Comparison of ENCODE assay signal across 20 cellular contexts in genomic region chr1:218943371-218943770, GRCh38.
DNase-seq lines count a peak whose midpoint lies in the region; TF ChIP-seq lines count a peak whose summit lies in the region.
"Had no signal": no experiment of that assay in that cellular context is flagged by ENCODE, and none has a peak within 500 bp of the region (broad histone marks: within the 10 kb centered on the region; RNA-seq: fewer than 3 reads in every experiment).

No MANE protein-coding gene starts in this region.

- H3K9me3 ChIP-seq in left ventricle myocardium inferior (replicated peaks) (peaks cover 17% of the 10 kb centered on the region), vagina (no peaks in the 10 kb centered on the region)
- H3K9me3 ChIP-seq: BE2C had no signal

- intact Hi-C loops in left ventricle myocardium inferior (cut with micrococcal nuclease) (no loop called here), cardiac septum (cut with DNase I) (no loop called here), vagina (cut with DNase I) (no loop called here)

- no peaks in the 10 kb centered on the region for H3K36me3 ChIP-seq in left ventricle myocardium inferior
- H3K36me3 ChIP-seq in vagina: no peaks in the 10 kb centered on the region
- H3K36me3 ChIP-seq: BE2C; BLaER1 treated with 17β-estradiol and CSF1 and Interleukin-3, amounts not matched to agents 10 nM and 100 nM had no signal

- H3K27me3 ChIP-seq in left ventricle myocardium inferior (ENCODE audit: low read depth) (no peaks in the 10 kb centered on the region), vagina (no peaks in the 10 kb centered on the region)
- H3K27me3 ChIP-seq: BE2C; BLaER1 treated with 17β-estradiol and CSF1 and Interleukin-3, amounts not matched to agents 10 nM and 100 nM had no signal

- DNase-seq in left ventricle myocardium inferior: no peak
- DNase-seq in cardiac septum (ENCODE audit: low spot score): no peak
- DNase-seq in putamen (ENCODE audit: low spot score): peak; percentile 47
- DNase-seq in vagina (ENCODE audit: extremely low spot score in 2 of 2): no peak
- DNase-seq in cerebellar cortex (ENCODE audit: low spot score): no peak
- DNase-seq in stimulated activated CD4-positive, alpha-beta T cell treated with anti-CD3 and anti-CD28 coated beads, Interleukin-15, amount 100 ng/mL, for 24 hours: no peak
- DNase-seq: ACHN; AML-193; BE2C; CD4-positive, alpha-beta T cell; CD8-positive, alpha-beta memory T cell; DMS 273 treated with DMSO at 0.1 percent for 48 hours; DMS79; EL; GDM1; H9 had no signal

- no peak for TF ChIP-seq POLR2A in vagina (IDR thresholded peaks at IDR 0.05)

- peaks cover 11% of the 10 kb centered on the region for H3K4me1 ChIP-seq in left ventricle myocardium inferior
- H3K4me1 ChIP-seq in vagina: no peaks in the 10 kb centered on the region
- H3K4me1 ChIP-seq: BE2C; BLaER1 treated with 17β-estradiol and CSF1 and Interleukin-3, amounts not matched to agents 10 nM and 100 nM had no signal

- H3K27ac ChIP-seq in left ventricle myocardium inferior (replicated peaks) (peak overlapping the region; percentile 64), vagina (peak overlapping the region; percentile 58)
- H3K27ac ChIP-seq: 22Rv1; BLaER1 treated with 17β-estradiol and CSF1 and Interleukin-3, amounts not matched to agents 10 nM and 100 nM had no signal

- no peak for TF ChIP-seq CTCF in left ventricle myocardium inferior (IDR thresholded peaks at IDR 0.05; ENCODE audit: borderline replicate concordance)
- TF ChIP-seq CTCF in vagina (IDR thresholded peaks at IDR 0.05): no peak

- no peak overlapping the region for H3K4me3 ChIP-seq in left ventricle myocardium inferior
- no peak overlapping the region for H3K4me3 ChIP-seq in vagina
- H3K4me3 ChIP-seq: BLaER1 treated with 17β-estradiol and CSF1 and Interleukin-3, amounts not matched to agents 10 nM and 100 nM; GM12878; GM23338 had no signal
